18 cellular contexts compared by ENCODE assay signal in the genomic region with DNA sequence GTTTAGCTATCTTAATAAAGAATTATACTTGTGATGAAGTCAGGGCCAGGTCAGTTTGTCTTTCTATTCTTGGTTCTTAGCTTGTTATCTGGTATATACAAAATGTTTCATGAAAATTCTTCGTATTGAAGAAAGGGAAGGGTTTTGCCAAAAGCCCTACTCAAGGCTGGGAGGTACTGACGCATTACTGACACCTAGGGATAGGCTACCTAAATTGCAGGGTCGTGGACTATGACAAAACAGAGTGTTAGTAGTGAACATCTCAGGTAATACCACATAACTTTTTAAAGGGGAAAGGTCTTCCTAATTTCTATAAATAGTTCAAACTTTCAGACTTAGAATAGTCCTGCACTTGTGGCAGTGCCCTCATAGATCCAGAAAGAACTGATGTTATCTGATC.
A peak's percentile ranks its signal among the peaks of the same experiment; 100 is the strongest.
DNase-seq lines count a peak whose midpoint lies in the region; ATAC-seq and TF ChIP-seq lines count a peak whose summit lies in the region.
"Had no signal": no experiment of that assay in that cellular context is flagged by ENCODE, and none has a peak within 500 bp of the region (broad histone marks: within the 10 kb centered on the region; RNA-seq: fewer than 3 reads in every experiment).

No MANE protein-coding gene starts in this region.

- intact Hi-C loops in dorsolateral prefrontal cortex (cut with DNase I), result no loop called here

- H3K56ac ChIP-seq in H9 (ENCODE audit: insufficient read length, low read depth, low read length), result no peak overlapping the region

- no peak overlapping the region for H3K4ac ChIP-seq in H9 (ENCODE audit: low read depth, low read length)

- H3K27ac ChIP-seq in H9 (ENCODE audit: insufficient read length, low read depth, low read length), result no peak overlapping the region
- no peak overlapping the region for H3K27ac ChIP-seq in OCI-LY3 (ENCODE audit: low read length)
- no peak overlapping the region for H3K27ac ChIP-seq in endodermal cell (ENCODE audit: low read depth, low read length)
- H3K27ac ChIP-seq in dorsolateral prefrontal cortex, result no peak overlapping the region
- H3K27ac ChIP-seq: Peyer's patch had no signal

- H2BK5ac ChIP-seq in H9 (ENCODE audit: insufficient read length, low read length), result no peak overlapping the region

- H3K14ac ChIP-seq in H9 (ENCODE audit: insufficient read depth, low read length), result no peak overlapping the region

- H2AK5ac ChIP-seq in H9 (ENCODE audit: insufficient read length, low read length), result no peak overlapping the region

- no peak overlapping the region for H4K8ac ChIP-seq in H9 (replicated peaks; ENCODE audit: insufficient read length, low read depth, low read length)

- H3K79me2 ChIP-seq in H9 (ENCODE audit: insufficient read depth, low read length), result no peaks in the 10 kb centered on the region
- H3K79me2 ChIP-seq in OCI-LY3 (ENCODE audit: low read length), result no peaks in the 10 kb centered on the region

- ATAC-seq in HG03565 (IDR thresholded peaks at IDR 0.05; ENCODE audit: unreplicated experiment), result no peak
- ATAC-seq: T-helper 17 cell had no signal

- H2AFZ ChIP-seq in H9 (ENCODE audit: low read length) (no peak overlapping the region), OCI-LY3 (ENCODE audit: low read depth, low read length) (no peak overlapping the region)

- H3K4me1 ChIP-seq in H9 (ENCODE audit: insufficient read depth, low read length) (peaks cover 8% of the 10 kb centered on the region; the same call in 1 of the 2 replicates), OCI-LY3 (ENCODE audit: low read length) (no peaks in the 10 kb centered on the region), endodermal cell (ENCODE audit: control insufficient read depth, insufficient read depth, low read length) (no peaks in the 10 kb centered on the region)
- H3K4me1 ChIP-seq: Peyer's patch had no signal

- no peak overlapping the region for H3K4me3 Mint-ChIP-seq in H9
- no peak overlapping the region for H3K4me3 Mint-ChIP-seq in endodermal cell
- H3K4me3 Mint-ChIP-seq: CD14-positive monocyte, IgD-negative memory B cell, T-helper 17 cell had no signal

- no peak overlapping the region for H3K18ac ChIP-seq in H9 (ENCODE audit: insufficient read length, low read depth, low read length)

- H3K36me3 Mint-ChIP-seq in H9 (ENCODE audit: insufficient read depth in 1 of 3, low read depth in 3 of 3) (peaks cover 7 to 24% (median 15%) of the 10 kb centered on the region in 3 experiments), endodermal cell (ENCODE audit: low read depth) (no peaks in the 10 kb centered on the region)
- H3K36me3 Mint-ChIP-seq: CD14-positive monocyte had no signal

- no peak overlapping the region for H3T11ph ChIP-seq in H9 (ENCODE audit: low read length)

- no peak overlapping the region for H3K4me3 ChIP-seq in OCI-LY3 (ENCODE audit: low read length)
- H3K4me3 ChIP-seq in endodermal cell (ENCODE audit: low read length), result no peak overlapping the region
- H3K4me3 ChIP-seq in dorsolateral prefrontal cortex, result no peak overlapping the region
- H3K4me3 ChIP-seq: Peyer's patch had no signal

- H2BK15ac ChIP-seq in H9 (ENCODE audit: low read depth, low read length), result no peak overlapping the region

- H3K4me1 Mint-ChIP-seq in H9 (peaks cover 37 to 38% of the 10 kb centered on the region in 2 experiments), endodermal cell (no peaks in the 10 kb centered on the region)
- H3K4me1 Mint-ChIP-seq: CD14-positive monocyte, T-helper 17 cell had no signal

- TF ChIP-seq CTCF in H9 (conservative IDR thresholded peaks at IDR 0.05) (peak; percentile 57; the same call in 2 of the 3 replicates), OCI-LY3 (IDR thresholded peaks at IDR 0.05; ENCODE audit: low read depth, low read length) (peak; percentile 6; the same call in 1 of the 2 replicates), endodermal cell (conservative IDR thresholded peaks at IDR 0.05) (peak; percentile 62), dorsolateral prefrontal cortex (IDR thresholded peaks at IDR 0.05 in 54 of 56, conservative IDR thresholded peaks at IDR 0.05 in 2 of 56; ENCODE audit: low read depth in 1 of 56, partially characterized antibody in 56 of 56) (no peak)

- no peak for DNase-seq in H9
- no peak for DNase-seq in endodermal cell
- no peak for DNase-seq in dorsolateral prefrontal cortex
- DNase-seq in cerebellar nuclear complex (lab: John Stamatoyannopoulos, UW), result no peak
- no peak for DNase-seq in NCI-H1417 (lab: John Stamatoyannopoulos, UW)
- DNase-seq: AML-193, GF-D8, NCI-H1105, NCI-H1694, NCI-H2081 treated with DMSO at 0.1 percent for 48 hours, NCI-H510A treated with DMSO at 0.1 percent for 48 hours, NCI-H82, Peyer's patch, T-helper 17 cell had no signal

- H2BK120ac ChIP-seq in H9 (ENCODE audit: low read depth, low read length, poor library complexity, severe bottlenecking), result no peak overlapping the region

- H3K23ac ChIP-seq in H9 (ENCODE audit: insufficient read length, low read depth, low read length), result no peak overlapping the region

- H4K20me1 ChIP-seq in H9 (ENCODE audit: control insufficient read depth, insufficient read depth, insufficient read length), result no peaks in the 10 kb centered on the region
- H4K20me1 ChIP-seq in OCI-LY3 (ENCODE audit: insufficient read depth, low read length), result no peaks in the 10 kb centered on the region

- H3K27ac Mint-ChIP-seq in H9 (peak overlapping the region in 1 of 3 experiments; percentile 76; a peak in 2 of 7 replicates), endodermal cell (no peak overlapping the region)
- H3K27ac Mint-ChIP-seq: CD14-positive monocyte, IgD-negative memory B cell, T-helper 17 cell had no signal

- H3K79me1 ChIP-seq in H9 (ENCODE audit: insufficient read depth, low read depth, low read length, poor library complexity, severe bottlenecking), result no peaks in the 10 kb centered on the region

- no CpG with 5 or more reads among the region's 3 CpGs for WGBS in H9 (ENCODE audit: extremely low coverage, insufficient read length, low lambda C conversion rate)
- WGBS in endodermal cell (ENCODE audit: insufficient coverage in 1 of 2, insufficient read length in 1 of 2), 2 experiments, result 55 to 67% methylated on average over 3 of the region's 3 CpGs

- H3K9me3 ChIP-seq in H9 (ENCODE audit: control insufficient read depth, low read depth, low read length) (no peaks in the 10 kb centered on the region), OCI-LY3 (ENCODE audit: insufficient read depth, low read length) (no peaks in the 10 kb centered on the region), endodermal cell (ENCODE audit: control insufficient read depth, low read length) (peaks cover 26% of the 10 kb centered on the region)

- H3K4me2 ChIP-seq in H9 (ENCODE audit: insufficient read depth, insufficient read length, low read length), result no peak overlapping the region
- no peak overlapping the region for H3K4me2 ChIP-seq in OCI-LY3 (ENCODE audit: low read length)

- no peak overlapping the region for H2BK20ac ChIP-seq in H9 (ENCODE audit: low read depth, low read length, poor library complexity, severe bottlenecking)

- H3K9me3 Mint-ChIP-seq in H9 (peaks cover 16 to 18% of the 10 kb centered on the region in 2 experiments), endodermal cell (peaks cover 7% of the 10 kb centered on the region)

- H3K27me3 ChIP-seq in H9 (ENCODE audit: insufficient read depth, low read length), result no peaks in the 10 kb centered on the region
- H3K27me3 ChIP-seq in OCI-LY3 (ENCODE audit: low read depth, low read length), result peaks cover 14% of the 10 kb centered on the region
- H3K27me3 ChIP-seq in endodermal cell (ENCODE audit: control insufficient read depth, insufficient read depth, low read length, poor library complexity, severe bottlenecking), result no peaks in the 10 kb centered on the region
- peaks cover 0 to 3% (median 0%) of the 10 kb centered on the region in 45 donors for H3K27me3 ChIP-seq in dorsolateral prefrontal cortex
- H3K27me3 ChIP-seq: Peyer's patch had no signal

- H3K36me3 ChIP-seq in OCI-LY3 (replicated peaks; ENCODE audit: low read depth, low read length) (no peaks in the 10 kb centered on the region), endodermal cell (ENCODE audit: control insufficient read depth, insufficient read depth, low read length) (no peaks in the 10 kb centered on the region)
- H3K36me3 ChIP-seq: Peyer's patch had no signal

- no peaks in the 10 kb centered on the region for H3K23me2 ChIP-seq in H9 (ENCODE audit: insufficient read length, low read depth, low read length, poor library complexity, severe bottlenecking)

- no peak overlapping the region for H4K91ac ChIP-seq in H9 (ENCODE audit: insufficient read length, low read depth, low read length)

- no peak overlapping the region for H3K9ac ChIP-seq in H9 (ENCODE audit: extremely low read depth, insufficient read length, low read length)
- no peak overlapping the region for H3K9ac ChIP-seq in OCI-LY3 (ENCODE audit: low read length)
- H3K9ac ChIP-seq in endodermal cell (ENCODE audit: extremely low read depth, low read length, poor library complexity, severe bottlenecking), result no peak overlapping the region

- H3K27me3 Mint-ChIP-seq in H9 (ENCODE audit: low read depth) (no peaks in the 10 kb centered on the region), endodermal cell (ENCODE audit: insufficient read depth) (no peaks in the 10 kb centered on the region)

- H2BK12ac ChIP-seq in H9 (ENCODE audit: insufficient read length, low read depth, low read length), result no peak overlapping the region

- no peak overlapping the region for H4K5ac ChIP-seq in H9 (ENCODE audit: insufficient read length, low read depth, low read length)

Comparison
In these comparisons a context has a peak if more than half of its experiments do, and no peak if none do; other contexts are left out.
1. CTCF ChIP-seq: peak in H9 (single experiment), OCI-LY3 (single experiment) and endodermal cell (single experiment); none in dorsolateral prefrontal cortex (0 of 56).